Comparison of ENCODE assay signal across 14 cellular contexts in the genomic region with DNA sequence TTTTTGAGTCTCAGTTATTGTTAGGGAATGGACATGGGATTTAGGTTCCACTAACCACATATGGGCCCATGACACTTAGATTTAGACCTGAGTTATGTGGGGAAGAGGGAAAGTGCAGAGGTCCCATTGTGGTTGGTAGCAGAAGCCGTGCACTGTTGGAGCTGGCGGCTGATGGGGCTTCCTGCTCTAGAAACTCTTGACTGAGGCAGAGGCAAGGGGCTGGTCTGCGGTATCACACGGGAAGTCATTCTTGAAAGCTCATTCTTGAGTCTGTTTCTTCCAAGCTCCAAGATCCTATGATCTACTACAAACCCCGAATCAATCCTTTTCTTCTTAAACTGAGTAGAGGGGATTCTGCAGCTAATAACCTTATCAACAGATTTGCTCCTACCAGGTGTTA. TPM values are rescaled to one million over a fixed set of nuclear protein-coding genes. Genes with fewer than 3 reads are reported as not detected.
A peak's percentile ranks its signal among the peaks of the same experiment; 100 is the strongest.
DNase-seq lines count a peak whose midpoint lies in the region; ATAC-seq lines count a peak whose summit lies in the region.
"Had no signal": no experiment of that assay in that cellular context is flagged by ENCODE, and none has a peak within 500 bp of the region (broad histone marks: within the 10 kb centered on the region; RNA-seq: fewer than 3 reads in every experiment).

No MANE protein-coding gene starts in this region.

- peaks cover 49% of the 10 kb centered on the region for H3K27me3 Mint-ChIP-seq in T-helper 1 cell treated with Interleukin-12 subunit alpha and Interleukin-12 subunit beta and Interleukin-4 antibody, amounts not matched to agents 30 μg/mL and 1 μg/mL, for 36 hours (ENCODE audit: low read depth)
- peaks cover 2% of the 10 kb centered on the region for H3K27me3 Mint-ChIP-seq in activated naive CD4-positive, alpha-beta T cell treated with anti-CD3 and anti-CD28 coated beads, Interleukin-2, amount 50 U/mL, for 24 hours
- peaks cover 53% of the 10 kb centered on the region for H3K27me3 Mint-ChIP-seq in stimulated activated memory B cell treated with anti-CD40 and anti-IgM and Interleukin-4, amounts not matched to agents 10 μg/mL and 1 μg/mL and 100 μg/mL, for 72 hours

- H3K27ac Mint-ChIP-seq in T-helper 1 cell treated with Interleukin-12 subunit alpha and Interleukin-12 subunit beta and Interleukin-4 antibody, amounts not matched to agents 30 μg/mL and 1 μg/mL, for 36 hours: peak overlapping the region; percentile 43
- H3K27ac Mint-ChIP-seq in activated naive CD4-positive, alpha-beta T cell treated with anti-CD3 and anti-CD28 coated beads, Interleukin-2, amount 50 U/mL, for 24 hours: peak overlapping the region; percentile 9
- peak overlapping the region; percentile 30 for H3K27ac Mint-ChIP-seq in stimulated activated memory B cell treated with anti-CD40 and anti-IgM and Interleukin-4, amounts not matched to agents 10 μg/mL and 1 μg/mL and 100 μg/mL, for 72 hours

- H3K36me3 Mint-ChIP-seq in T-helper 1 cell treated with Interleukin-12 subunit alpha and Interleukin-12 subunit beta and Interleukin-4 antibody, amounts not matched to agents 30 μg/mL and 1 μg/mL, for 36 hours (ENCODE audit: low read depth): no peaks in the 10 kb centered on the region
- H3K36me3 Mint-ChIP-seq in activated naive CD4-positive, alpha-beta T cell treated with anti-CD3 and anti-CD28 coated beads, Interleukin-2, amount 50 U/mL, for 24 hours: peaks cover 1% of the 10 kb centered on the region
- H3K36me3 Mint-ChIP-seq in stimulated activated memory B cell treated with anti-CD40 and anti-IgM and Interleukin-4, amounts not matched to agents 10 μg/mL and 1 μg/mL and 100 μg/mL, for 72 hours: no peaks in the 10 kb centered on the region

- peaks cover 6% of the 10 kb centered on the region for H3K4me1 Mint-ChIP-seq in T-helper 1 cell treated with Interleukin-12 subunit alpha and Interleukin-12 subunit beta and Interleukin-4 antibody, amounts not matched to agents 30 μg/mL and 1 μg/mL, for 36 hours (ENCODE audit: low read depth)
- H3K4me1 Mint-ChIP-seq in activated naive CD4-positive, alpha-beta T cell treated with anti-CD3 and anti-CD28 coated beads, Interleukin-2, amount 50 U/mL, for 24 hours: peaks cover 9% of the 10 kb centered on the region
- H3K4me1 Mint-ChIP-seq in stimulated activated memory B cell treated with anti-CD40 and anti-IgM and Interleukin-4, amounts not matched to agents 10 μg/mL and 1 μg/mL and 100 μg/mL, for 72 hours: peaks cover 9% of the 10 kb centered on the region

- no peaks in the 10 kb centered on the region for H3K9me3 Mint-ChIP-seq in T-helper 1 cell treated with Interleukin-12 subunit alpha and Interleukin-12 subunit beta and Interleukin-4 antibody, amounts not matched to agents 30 μg/mL and 1 μg/mL, for 36 hours
- H3K9me3 Mint-ChIP-seq in activated naive CD4-positive, alpha-beta T cell treated with anti-CD3 and anti-CD28 coated beads, Interleukin-2, amount 50 U/mL, for 24 hours: no peaks in the 10 kb centered on the region
- H3K9me3 Mint-ChIP-seq in stimulated activated memory B cell treated with anti-CD40 and anti-IgM and Interleukin-4, amounts not matched to agents 10 μg/mL and 1 μg/mL and 100 μg/mL, for 72 hours: peaks cover 5% of the 10 kb centered on the region

- intact Hi-C loops in Right ventricle myocardium superior (cut with DNase I): no loop called here

- no peak for ATAC-seq in stimulated activated memory B cell treated with anti-CD40 and anti-IgM and Interleukin-4, amounts not matched to agents 10 μg/mL and 1 μg/mL and 100 μg/mL, for 72 hours
- no peak for ATAC-seq in Right ventricle myocardium superior (ENCODE audit: poor library complexity)

- DNase-seq in activated gamma-delta T cell treated with Interleukin-2 at 50 U/mL for 16 hours (peak; percentile 55), activated gamma-delta T cell (lab: John Stamatoyannopoulos, UW) (no peak), cerebellum (ENCODE audit: low spot score) (no peak), Right ventricle myocardium superior (no peak), amygdala (lab: John Stamatoyannopoulos, UW) (no peak)
- DNase-seq: DMS153, foreskin melanocyte had no signal

- H3K4me3 Mint-ChIP-seq in T-helper 1 cell treated with Interleukin-12 subunit alpha and Interleukin-12 subunit beta and Interleukin-4 antibody, amounts not matched to agents 30 μg/mL and 1 μg/mL, for 36 hours: no peak overlapping the region
- peak overlapping the region; percentile 23 for H3K4me3 Mint-ChIP-seq in activated naive CD4-positive, alpha-beta T cell treated with anti-CD3 and anti-CD28 coated beads, Interleukin-2, amount 50 U/mL, for 24 hours
- no peak overlapping the region for H3K4me3 Mint-ChIP-seq in stimulated activated memory B cell treated with anti-CD40 and anti-IgM and Interleukin-4, amounts not matched to agents 10 μg/mL and 1 μg/mL and 100 μg/mL, for 72 hours

RNA-seq across cellular contexts. Expression of gene AOC1, which starts 56.9 kb away (rescaled TPM):
- 0.09 TPM for total RNA-seq in cerebellum
- total RNA-seq in Right ventricle myocardium superior: not detected
- total RNA-seq: OCI-LY7; osteoblast; smooth muscle cell; T-helper 2 cell treated with Interferon-gamma antibody and Interleukin-4, amounts not matched to agents 100 ng/mL and 5 ng/mL, for 36 hours had no signal
